8 cellular contexts compared by ENCODE assay signal in genomic region chr2:10446631-10447030, GRCh38. TPM values are rescaled to one million over a fixed set of nuclear protein-coding genes. Genes with fewer than 3 reads are reported as not detected.
DNase-seq lines count a peak whose midpoint lies in the region; ATAC-seq and TF ChIP-seq lines count a peak whose summit lies in the region.

No MANE protein-coding gene starts in this region.

- H3K27ac Mint-ChIP-seq in brain: peak overlapping the region; percentile 17 to 94 (median 77)
- peak overlapping the region in 4 of 10 donors; percentile 13 to 76 (median 40) for H3K27ac Mint-ChIP-seq in naive thymus-derived CD8-positive, alpha-beta T cell

- TF ChIP-seq CTCF in brain (conservative IDR thresholded peaks at IDR 0.05) (no peak), vagina (IDR thresholded peaks at IDR 0.05) (no peak)

- ATAC-seq in naive thymus-derived CD8-positive, alpha-beta T cell: no peak
- ATAC-seq in HG02973 (IDR thresholded peaks at IDR 0.05; ENCODE audit: unreplicated experiment) (no peak), GM19467 (IDR thresholded peaks at IDR 0.05; ENCODE audit: unreplicated experiment) (no peak)

- peaks cover 38 to 67% (median 45%) of the 10 kb centered on the region in 10 experiments for H3K4me1 ChIP-seq in BLaER1 treated with 17β-estradiol and CSF1 and Interleukin-3, amounts not matched to agents 10 nM and 100 nM
- H3K4me1 ChIP-seq in vagina: peaks cover 41% of the 10 kb centered on the region

- H3K9me3 ChIP-seq in BLaER1 treated with 17β-estradiol and CSF1 and Interleukin-3, amounts not matched to agents 10 nM and 100 nM (replicated peaks in 1 of 11): peaks cover 0 to 14% (median 7%) of the 10 kb centered on the region in 11 experiments; a peak in 10 of 22 replicates
- H3K9me3 ChIP-seq in vagina: no peaks in the 10 kb centered on the region

- peaks cover 7 to 65% (median 58%) of the 10 kb centered on the region in 11 experiments; a peak in 20 of 22 replicates for H4K20me1 ChIP-seq in BLaER1 treated with 17β-estradiol and CSF1 and Interleukin-3, amounts not matched to agents 10 nM and 100 nM

- H3K4me3 ChIP-seq in BLaER1 treated with 17β-estradiol and CSF1 and Interleukin-3, amounts not matched to agents 10 nM and 100 nM: peak overlapping the region; percentile 70 to 88 (median 80); a peak in 19 of 20 replicates
- H3K4me3 ChIP-seq in Jurkat, Clone E6-1 (ENCODE audit: low read length): peak overlapping the region; percentile 91
- peak overlapping the region in 1 of 2 donors; percentile 73 for H3K4me3 ChIP-seq in vagina

- H3K4me3 Mint-ChIP-seq in brain: peak overlapping the region; percentile 90 to 97 (median 96)
- H3K4me3 Mint-ChIP-seq in naive thymus-derived CD8-positive, alpha-beta T cell: peak overlapping the region in 7 of 10 donors; percentile 29 to 80 (median 52)

- peak overlapping the region in 10 of 11 experiments; percentile 96 to 99 (median 98); a peak in 19 of 22 replicates for H3K27ac ChIP-seq in BLaER1 treated with 17β-estradiol and CSF1 and Interleukin-3, amounts not matched to agents 10 nM and 100 nM
- no peak overlapping the region for H3K27ac ChIP-seq in vagina

- peak overlapping the region; percentile 93 to 99 (median 97); a peak in 21 of 22 replicates for H3K9ac ChIP-seq in BLaER1 treated with 17β-estradiol and CSF1 and Interleukin-3, amounts not matched to agents 10 nM and 100 nM

- TF ChIP-seq POLR2A in vagina (IDR thresholded peaks at IDR 0.05): no peak

- no peaks in the 10 kb centered on the region for H3K9me3 Mint-ChIP-seq in brain
- no peaks in the 10 kb centered on the region for H3K9me3 Mint-ChIP-seq in naive thymus-derived CD8-positive, alpha-beta T cell

- intact Hi-C loops in vagina (cut with DNase I): no loop called here

- H3K27me3 ChIP-seq in BLaER1 treated with 17β-estradiol and CSF1 and Interleukin-3, amounts not matched to agents 10 nM and 100 nM: no peaks in the 10 kb centered on the region
- no peaks in the 10 kb centered on the region for H3K27me3 ChIP-seq in vagina

- H3K4me1 Mint-ChIP-seq in brain: peaks cover 68% of the 10 kb centered on the region
- peaks cover 15 to 43% (median 33%) of the 10 kb centered on the region in 4 donors for H3K4me1 Mint-ChIP-seq in naive thymus-derived CD8-positive, alpha-beta T cell

- peak overlapping the region; percentile 87 to 97 (median 94) for H3K4me2 ChIP-seq in BLaER1 treated with 17β-estradiol and CSF1 and Interleukin-3, amounts not matched to agents 10 nM and 100 nM

- POLR2A ChIA-PET in naive thymus-derived CD8-positive, alpha-beta T cell (lab: Charles Lee): interaction anchor here (1.1 to 3.0 kb wide), 6 partner anchors 8 to 402 kb away, joined by 3 to 35 read pairs (median 6); partner anchors contain the start of gene HPCAL1

- H3K36me3 ChIP-seq in BLaER1 treated with 17β-estradiol and CSF1 and Interleukin-3, amounts not matched to agents 10 nM and 100 nM: peaks cover 30 to 44% (median 36%) of the 10 kb centered on the region in 11 experiments
- peaks cover 0 to 32% of the 10 kb centered on the region in 2 donors for H3K36me3 ChIP-seq in vagina

- H3K36me3 Mint-ChIP-seq in brain: peaks cover 38% of the 10 kb centered on the region
- H3K36me3 Mint-ChIP-seq in naive thymus-derived CD8-positive, alpha-beta T cell: peaks cover 6 to 36% (median 20%) of the 10 kb centered on the region in 3 donors

- peaks cover 3% of the 10 kb centered on the region for H3K27me3 Mint-ChIP-seq in brain
- no peaks in the 10 kb centered on the region for H3K27me3 Mint-ChIP-seq in naive thymus-derived CD8-positive, alpha-beta T cell

- DNase-seq in Jurkat, Clone E6-1 (ENCODE audit: low read depth, low spot score): no peak
- no peak for DNase-seq in naive thymus-derived CD8-positive, alpha-beta T cell
- DNase-seq in vagina (ENCODE audit: extremely low spot score in 2 of 2) (no peak), AG08395 (ENCODE audit: low spot score) (no peak)

RNA-seq across cellular contexts. Expression of gene ODC1, which starts 1.5 kb away (rescaled TPM):
- 187 TPM for polyA plus RNA-seq in Jurkat, Clone E6-1 (2012; ENCODE audit: insufficient read depth, insufficient read length)
- 75.0 TPM for polyA plus RNA-seq in brain (ENCODE audit: insufficient read depth, low read depth, low replicate concordance)
- 10 to 100 TPM; 49.2 to 57.1 TPM for total RNA-seq in naive thymus-derived CD8-positive, alpha-beta T cell
- 10 to 100 TPM; 44.5 to 70.7 (median 60.9) TPM for polyA plus RNA-seq in naive thymus-derived CD8-positive, alpha-beta T cell
- total RNA-seq in vagina: 34.9 TPM
